8 cellular contexts compared by ENCODE assay signal in the genomic region with DNA sequence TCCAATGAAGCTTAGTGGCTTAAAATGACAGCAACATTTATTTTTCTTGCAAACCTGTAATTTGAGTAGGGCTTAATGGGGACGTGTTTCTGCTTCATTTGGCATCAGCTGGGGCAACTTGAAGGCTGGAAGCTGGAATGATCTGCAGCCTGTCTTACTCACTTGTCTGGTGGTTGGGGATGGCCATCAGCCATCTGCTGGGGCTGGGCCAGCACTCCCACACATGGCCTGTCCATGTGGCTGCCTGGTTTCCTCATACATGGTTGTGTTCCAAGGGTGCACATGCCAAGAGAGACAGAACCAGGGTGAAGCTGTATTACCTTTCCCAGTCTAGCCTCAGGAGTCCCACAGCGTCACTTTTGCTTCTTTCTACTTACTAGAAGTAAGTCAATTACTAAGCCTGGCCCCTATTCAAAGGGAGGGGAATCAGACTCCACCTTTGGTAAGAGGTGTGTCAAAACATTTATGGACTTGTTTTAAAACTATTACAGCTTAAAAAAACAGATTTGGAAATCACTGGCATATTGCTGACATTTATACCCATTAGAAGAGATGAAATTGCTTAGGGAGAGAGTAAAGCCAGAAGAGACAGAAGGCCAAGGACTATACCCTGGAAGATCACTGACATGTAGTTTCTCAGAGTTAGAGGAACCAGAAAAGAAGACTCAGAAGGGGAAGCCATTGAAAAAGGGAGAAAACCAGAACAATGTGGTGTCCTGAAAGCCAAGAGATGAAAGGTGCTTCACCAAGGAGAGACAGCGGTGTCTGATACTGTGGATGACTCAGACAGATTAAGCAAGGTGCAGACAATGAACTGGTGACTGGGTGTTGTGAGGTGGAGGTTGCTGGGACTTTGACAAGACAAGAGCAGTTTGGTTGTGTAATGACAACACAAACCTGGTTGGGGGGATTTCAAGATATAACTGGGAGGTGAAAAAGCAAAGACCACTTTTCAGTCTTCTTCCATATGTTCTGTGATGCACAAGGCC.
DNase-seq lines count a peak whose midpoint lies in the region; ATAC-seq and TF ChIP-seq lines count a peak whose summit lies in the region.

No MANE protein-coding gene starts in this region.

- H3K27me3 Mint-ChIP-seq in CD4-positive, alpha-beta T cell = no peaks in the 10 kb centered on the region

- H3K9me3 ChIP-seq in fibroblast of lung (ENCODE audit: control insufficient read depth, insufficient read depth, low read depth, low read length) (no peaks in the 10 kb centered on the region), psoas muscle (peaks cover 7% of the 10 kb centered on the region), Karpas-422 (ENCODE audit: low read length) (no peaks in the 10 kb centered on the region)
- no peaks in the 10 kb centered on the region for H3K9me3 ChIP-seq in CD4-positive, alpha-beta T cell (ENCODE audit: control insufficient read depth, low read length)

- in situ Hi-C loops in GM13976 (cut with MboI; ENCODE audit: low sequenced_read_pairs, unreplicated experiment) = no loop called here

- H3K4me2 ChIP-seq in fibroblast of lung (ENCODE audit: extremely low read depth, insufficient read depth, low read length) (peak overlapping the region; percentile 16), Karpas-422 (ENCODE audit: low read depth, low read length, poor library complexity, severe bottlenecking) (no peak overlapping the region)

- CTCF ChIA-PET in CD4-positive, alpha-beta T cell (lab: Charles Lee) = no interaction called here

- DNase-seq in EH (ENCODE audit: low read depth) (peak; percentile 91), NCI-H69 (lab: John Stamatoyannopoulos, UW) (peak; percentile 95), fibroblast of lung (ENCODE audit: low read depth in 2 of 2) (peak; percentile 95 to 99), psoas muscle (peak; percentile 89 to 95), GM13976 (ENCODE audit: low spot score) (no peak), Karpas-422 (no peak)
- DNase-seq in effector CD8-positive, alpha-beta T cell (lab: John Stamatoyannopoulos, UW) = no peak
- DNase-seq in CD4-positive, alpha-beta T cell = no peak

- POLR2A ChIA-PET in CD4-positive, alpha-beta T cell (lab: Charles Lee) = no interaction called here

- H4K20me1 ChIP-seq in fibroblast of lung (ENCODE audit: control insufficient read depth, extremely low read depth, insufficient read depth, low read length) (no peaks in the 10 kb centered on the region), Karpas-422 (ENCODE audit: insufficient read depth, low read depth, low read length) (no peaks in the 10 kb centered on the region)

- no peak overlapping the region for H3K27ac ChIP-seq in fibroblast of lung (ENCODE audit: insufficient read depth, low read length)
- peak overlapping the region; percentile 87 for H3K27ac ChIP-seq in psoas muscle
- H3K27ac ChIP-seq in Karpas-422 (ENCODE audit: low read length) = no peak overlapping the region
- H3K27ac ChIP-seq in CD4-positive, alpha-beta T cell (ENCODE audit: low read depth, low read length) = no peak overlapping the region

- no peak overlapping the region for H3K4me3 Mint-ChIP-seq in CD4-positive, alpha-beta T cell

- ATAC-seq in psoas muscle = peak; percentile 95 to 98 (median 96)
- no peak for ATAC-seq in CD4-positive, alpha-beta T cell (ENCODE audit: poor library complexity)

- H3K36me3 ChIP-seq in fibroblast of lung (ENCODE audit: control insufficient read depth, insufficient read depth, low read length) (no peaks in the 10 kb centered on the region), psoas muscle (ENCODE audit: insufficient read depth in 1 of 2, low read depth in 1 of 2) (no peaks in the 10 kb centered on the region), Karpas-422 (ENCODE audit: insufficient read depth, low read length) (no peaks in the 10 kb centered on the region)

- no peaks in the 10 kb centered on the region for H3K36me3 Mint-ChIP-seq in CD4-positive, alpha-beta T cell (ENCODE audit: low read depth)

- H3K4me1 Mint-ChIP-seq in CD4-positive, alpha-beta T cell (ENCODE audit: low read depth) = no peaks in the 10 kb centered on the region

- intact Hi-C loops in psoas muscle (cut with DNase I) = no loop called here
- intact Hi-C loops in CD4-positive, alpha-beta T cell (cut with DNase I, micrococcal nuclease) = no loop called here

- H3K9ac ChIP-seq in fibroblast of lung (ENCODE audit: insufficient read depth, low read length) = no peak overlapping the region
- H3K9ac ChIP-seq in Karpas-422 (ENCODE audit: low read length) = no peak overlapping the region

- no peaks in the 10 kb centered on the region for H3K27me3 ChIP-seq in fibroblast of lung (ENCODE audit: control insufficient read depth, insufficient read depth, low read length)
- H3K27me3 ChIP-seq in psoas muscle (ENCODE audit: insufficient read depth in 3 of 3, low read length in 2 of 3) = no peaks in the 10 kb centered on the region
- H3K27me3 ChIP-seq in Karpas-422 (ENCODE audit: low read length) = no peaks in the 10 kb centered on the region
- no peaks in the 10 kb centered on the region for H3K27me3 ChIP-seq in CD4-positive, alpha-beta T cell (ENCODE audit: control insufficient read depth, insufficient read depth, low read length)

- H2AFZ ChIP-seq in fibroblast of lung (ENCODE audit: low read length) (no peak overlapping the region), Karpas-422 (ENCODE audit: low read length) (no peak overlapping the region)

- H3K4me3 ChIP-seq in fibroblast of lung (replicated peaks in 1 of 4; ENCODE audit: control extremely low read depth in 1 of 4, insufficient read depth in 1 of 4, low read depth in 3 of 4, low read length in 4 of 4) (no peak overlapping the region), psoas muscle (peak overlapping the region; percentile 26), Karpas-422 (ENCODE audit: low read length) (no peak overlapping the region)

- H3K4me1 ChIP-seq in fibroblast of lung (ENCODE audit: control insufficient read depth, extremely low read depth, insufficient read depth, low read length) (no peaks in the 10 kb centered on the region), psoas muscle (peaks cover 10% of the 10 kb centered on the region), Karpas-422 (ENCODE audit: low read length) (no peaks in the 10 kb centered on the region)

- H3K79me2 ChIP-seq in fibroblast of lung (ENCODE audit: control insufficient read depth, insufficient read depth, low read length) = no peaks in the 10 kb centered on the region
- no peaks in the 10 kb centered on the region for H3K79me2 ChIP-seq in Karpas-422 (ENCODE audit: low read length)

- H3K27ac Mint-ChIP-seq in CD4-positive, alpha-beta T cell = no peak overlapping the region

- H3K9me2 ChIP-seq in Karpas-422 (replicated peaks; ENCODE audit: insufficient read depth, low read length) = no peaks in the 10 kb centered on the region

- TF ChIP-seq CTCF in fibroblast of lung (conservative IDR thresholded peaks at IDR 0.05 in 1 of 2, IDR thresholded peaks at IDR 0.05 in 1 of 2; ENCODE audit: low read depth in 1 of 2, low read length in 2 of 2) (no peak), psoas muscle (IDR thresholded peaks at IDR 0.05) (no peak), GM13976 (IDR thresholded peaks at IDR 0.05; ENCODE audit: borderline replicate concordance, control extremely low read depth, extremely low read depth, insufficient read depth, missing control alignments) (no peak)
- TF ChIP-seq CTCF in CD4-positive, alpha-beta T cell (IDR thresholded peaks at IDR 0.05) = no peak

- peaks cover 3% of the 10 kb centered on the region for H3K9me3 Mint-ChIP-seq in CD4-positive, alpha-beta T cell

- 28 to 54% (median 36%) methylated on average over 3 of the region's 3 CpGs for WGBS in psoas muscle, 3 donors

Comparison
In these comparisons a context has a peak if more than half of its experiments do, and no peak if none do; other contexts are left out.
1. DNase-seq: peak in EH (single experiment), NCI-H69 (single experiment), fibroblast of lung (2 of 2) and psoas muscle (2 of 2); none in GM13976 (single experiment), Karpas-422 (single experiment), effector CD8-positive, alpha-beta T cell (single experiment) and CD4-positive, alpha-beta T cell (0 of 10).